41 cellular contexts compared by ENCODE assay signal in the genomic region with DNA sequence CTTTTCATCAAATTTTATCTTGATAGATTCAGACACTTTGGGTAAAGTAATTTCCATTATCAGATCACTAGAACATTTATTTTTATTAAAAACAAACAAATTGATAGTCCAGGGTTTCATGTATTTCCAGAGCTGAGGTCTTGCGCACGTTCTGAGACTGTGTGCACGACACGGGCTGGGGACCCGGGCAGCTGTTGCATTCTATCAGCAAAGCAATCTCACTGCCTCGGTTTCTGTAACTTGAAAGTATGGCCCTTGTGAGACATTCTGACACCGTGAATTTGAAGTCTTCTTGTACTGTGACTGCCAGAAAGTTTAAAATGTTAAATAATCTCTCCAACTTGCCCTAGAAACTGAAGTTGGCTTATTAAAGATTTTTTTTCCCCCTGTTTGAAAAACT.
"Had no signal": no experiment of that assay in that cellular context is flagged by ENCODE, and none has a peak within 500 bp of the region (broad histone marks: within the 10 kb centered on the region; RNA-seq: fewer than 3 reads in every experiment).

No MANE protein-coding gene starts in this region.

- H3K36me3 Mint-ChIP-seq: activated naive CD8-positive, alpha-beta T cell treated with anti-CD3 and anti-CD28 coated beads for 36 hours; memory B cell; naive thymus-derived CD8-positive, alpha-beta T cell; stimulated activated memory B cell treated with anti-CD40 and anti-IgM and Interleukin-4, amounts not matched to agents 10 μg/mL and 1 μg/mL and 100 μg/mL, for 72 hours had no signal

- H3K27me3 ChIP-seq: adrenal gland, body of pancreas, cardiac muscle cell, neutrophil, ovary, sigmoid colon, stomach, tibial artery had no signal

- H3K9me3 Mint-ChIP-seq: activated naive CD4-positive, alpha-beta T cell treated with anti-CD3 and anti-CD28 coated beads for 36 hours; activated naive CD8-positive, alpha-beta T cell treated with anti-CD3 and anti-CD28 coated beads for 36 hours; memory B cell; stimulated activated memory B cell treated with anti-CD40 and anti-IgM and Interleukin-4, amounts not matched to agents 10 μg/mL and 1 μg/mL and 100 μg/mL, for 72 hours had no signal

- H3K27ac ChIP-seq: adrenal gland, cardiac muscle cell, coronary artery, dorsolateral prefrontal cortex, neutrophil, ovary, prostate gland, sigmoid colon, stomach, tibial artery, WERI-Rb-1 had no signal

- H3K9me3 ChIP-seq: adrenal gland, body of pancreas, neutrophil, ovary, prostate gland, sigmoid colon, stomach, tibial artery had no signal

- H3K4me3 Mint-ChIP-seq: activated naive CD4-positive, alpha-beta T cell treated with anti-CD3 and anti-CD28 coated beads for 36 hours; activated naive CD8-positive, alpha-beta T cell treated with anti-CD3 and anti-CD28 coated beads for 36 hours; activated T-helper 1 cell treated with anti-CD3 and anti-CD28 coated beads, Interleukin-12 subunit alpha, Interleukin-12 subunit beta, Interleukin-2, Interleukin-4 antibody, amounts not matched to agents 30 ng/mL and 10 ng/mL and 1 ng/mL, durations not matched to agents 14 hours and 24 hours and 36 hours; effector memory CD8-positive, alpha-beta T cell; immature natural killer cell; memory B cell; naive thymus-derived CD8-positive, alpha-beta T cell; stimulated activated memory B cell treated with anti-CD40 and anti-IgM and Interleukin-4, amounts not matched to agents 10 μg/mL and 1 μg/mL and 100 μg/mL, for 72 hours; T-helper 17 cell had no signal

- H3K27me3 Mint-ChIP-seq: activated naive CD8-positive, alpha-beta T cell treated with anti-CD3 and anti-CD28 coated beads for 36 hours; effector memory CD8-positive, alpha-beta T cell; memory B cell; naive thymus-derived CD8-positive, alpha-beta T cell; stimulated activated memory B cell treated with anti-CD40 and anti-IgM and Interleukin-4, amounts not matched to agents 10 μg/mL and 1 μg/mL and 100 μg/mL, for 72 hours; T-helper 17 cell had no signal

- ATAC-seq: activated CD4-positive, CD25-positive, alpha-beta regulatory T cell treated with anti-CD3 and anti-CD28 coated beads, Interleukin-2, amount 50 U/mL, for 24 hours; body of pancreas; effector memory CD8-positive, alpha-beta T cell; esophagus mucosa; left colon; naive thymus-derived CD8-positive, alpha-beta T cell; stimulated activated memory B cell treated with anti-CD40 and anti-IgM and Interleukin-4, amounts not matched to agents 10 μg/mL and 1 μg/mL and 100 μg/mL, for 72 hours; T-helper 17 cell had no signal

- H3K4me1 Mint-ChIP-seq: activated naive CD8-positive, alpha-beta T cell treated with anti-CD3 and anti-CD28 coated beads for 36 hours; immature natural killer cell; memory B cell; naive thymus-derived CD8-positive, alpha-beta T cell; stimulated activated memory B cell treated with anti-CD40 and anti-IgM and Interleukin-4, amounts not matched to agents 10 μg/mL and 1 μg/mL and 100 μg/mL, for 72 hours; T-helper 17 cell had no signal

- H3K36me3 ChIP-seq: adrenal gland, cardiac muscle cell, neutrophil, ovary, prostate gland, sigmoid colon, stomach, tibial artery, WERI-Rb-1 had no signal

- H3K4me3 ChIP-seq: adrenal gland, body of pancreas, cardiac muscle cell, coronary artery, dorsolateral prefrontal cortex, ovary, prostate gland, sigmoid colon, stomach, tibial artery had no signal

- H3K27ac Mint-ChIP-seq: activated naive CD4-positive, alpha-beta T cell treated with anti-CD3 and anti-CD28 coated beads for 36 hours; activated naive CD8-positive, alpha-beta T cell treated with anti-CD3 and anti-CD28 coated beads for 36 hours; activated T-helper 1 cell treated with anti-CD3 and anti-CD28 coated beads, Interleukin-12 subunit alpha, Interleukin-12 subunit beta, Interleukin-2, Interleukin-4 antibody, amounts not matched to agents 30 ng/mL and 10 ng/mL and 1 ng/mL, durations not matched to agents 14 hours and 24 hours and 36 hours; effector memory CD8-positive, alpha-beta T cell; immature natural killer cell; memory B cell; naive thymus-derived CD8-positive, alpha-beta T cell; stimulated activated memory B cell treated with anti-CD40 and anti-IgM and Interleukin-4, amounts not matched to agents 10 μg/mL and 1 μg/mL and 100 μg/mL, for 72 hours; T-helper 17 cell had no signal

- DNase-seq: activated CD4-positive, alpha-beta T cell treated with anti-CD3 and anti-CD28 coated beads for 48 hours; activated CD4-positive, alpha-beta T cell treated with anti-CD3 and anti-CD28 coated beads, Interleukin-2, amount 50 U/mL, for 48 hours; activated CD8-positive, alpha-beta memory T cell treated with anti-CD3 and anti-CD28 coated beads, Interleukin-2, amount 50 U/mL, for 4 hours; activated effector memory CD4-positive, alpha-beta T cell treated with anti-CD3 and anti-CD28 coated beads, Interleukin-2, amount 50 U/mL, for 16 hours; activated naive CD4-positive, alpha-beta T cell treated with anti-CD3 and anti-CD28 coated beads for 36 hours; activated naive CD8-positive, alpha-beta T cell treated with anti-CD3 and anti-CD28 coated beads for 36 hours; activated T-cell treated with anti-CD3 and anti-CD28 coated beads, Interleukin-2, amount 50 U/mL, for 1 hour; adrenal gland; aorta; body of pancreas; cerebellar nuclear complex; dorsolateral prefrontal cortex; effector memory CD8-positive, alpha-beta T cell; foreskin fibroblast; head of caudate nucleus; hypothalamus; immature natural killer cell; kidney; left colon; naive thymus-derived CD8-positive, alpha-beta T cell; ovary; retina; sigmoid colon; small intestine; stimulated activated CD4-positive, alpha-beta T cell treated with anti-CD3 and anti-CD28 coated beads, Interleukin-1b, Interleukin-23, amount 100 ng/mL, for 48 hours; stimulated activated CD4-positive, alpha-beta T cell treated with anti-CD3 and anti-CD28 coated beads, Interleukin-4, amount 100 ng/mL, for 4 hours; stimulated activated CD8-positive, alpha-beta memory T cell treated with anti-CD3 and anti-CD28 coated beads, Interleukin-4, amount 100 ng/mL, for 48 hours; stomach; T-helper 17 cell; T1000; tibial artery; WERI-Rb-1 had no signal

- H3K4me1 ChIP-seq: adrenal gland, prostate gland, sigmoid colon, stomach, tibial artery had no signal
